Comparison of ENCODE assay signal across 1 cellular context in the genomic region with DNA sequence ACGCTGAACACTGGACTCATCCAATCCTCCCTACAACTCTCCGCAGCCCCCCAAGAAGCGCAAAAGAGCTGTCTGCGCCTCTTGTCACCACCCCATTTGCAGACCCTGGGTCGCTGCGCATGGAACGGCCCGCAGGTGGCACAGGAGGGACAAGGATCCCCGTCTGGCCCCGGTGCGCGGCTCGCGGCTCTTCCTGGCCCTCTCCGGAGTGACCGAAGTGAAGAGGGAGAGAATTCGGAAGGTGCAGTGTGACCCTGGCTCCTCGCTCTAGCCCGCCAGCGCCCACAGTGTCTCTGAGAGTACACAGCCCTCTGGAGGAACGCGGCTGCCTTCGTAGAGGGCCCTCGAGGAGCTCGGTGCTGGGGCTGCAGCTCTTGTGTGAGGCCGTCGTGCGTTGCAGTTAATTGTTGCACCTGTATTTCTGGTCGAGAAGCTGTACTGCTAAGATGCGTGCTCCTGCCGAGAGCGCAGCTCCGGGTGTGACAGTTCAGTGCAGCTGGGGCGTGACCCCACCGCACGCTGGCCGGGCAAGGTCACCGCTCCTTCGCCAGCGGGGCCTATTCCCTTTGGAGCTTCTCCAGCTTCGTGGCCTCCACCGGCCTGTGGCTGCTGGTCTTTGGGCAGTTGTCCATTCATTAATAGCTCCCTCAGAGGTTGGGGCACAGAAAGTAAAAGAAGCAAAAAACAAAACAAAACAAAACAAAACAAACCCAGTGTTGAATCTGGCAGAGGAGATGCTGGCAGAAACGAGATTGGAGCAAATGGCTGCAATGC.
TF ChIP-seq lines count a peak whose summit lies in the region.

No MANE protein-coding gene starts in this region.

TF ChIP-seq in GM23338, 12 proteins besides CTCF, POLR2A, EP300 and RAD21 (continued from another document):
- TF ChIP-seq, protein P1, sequence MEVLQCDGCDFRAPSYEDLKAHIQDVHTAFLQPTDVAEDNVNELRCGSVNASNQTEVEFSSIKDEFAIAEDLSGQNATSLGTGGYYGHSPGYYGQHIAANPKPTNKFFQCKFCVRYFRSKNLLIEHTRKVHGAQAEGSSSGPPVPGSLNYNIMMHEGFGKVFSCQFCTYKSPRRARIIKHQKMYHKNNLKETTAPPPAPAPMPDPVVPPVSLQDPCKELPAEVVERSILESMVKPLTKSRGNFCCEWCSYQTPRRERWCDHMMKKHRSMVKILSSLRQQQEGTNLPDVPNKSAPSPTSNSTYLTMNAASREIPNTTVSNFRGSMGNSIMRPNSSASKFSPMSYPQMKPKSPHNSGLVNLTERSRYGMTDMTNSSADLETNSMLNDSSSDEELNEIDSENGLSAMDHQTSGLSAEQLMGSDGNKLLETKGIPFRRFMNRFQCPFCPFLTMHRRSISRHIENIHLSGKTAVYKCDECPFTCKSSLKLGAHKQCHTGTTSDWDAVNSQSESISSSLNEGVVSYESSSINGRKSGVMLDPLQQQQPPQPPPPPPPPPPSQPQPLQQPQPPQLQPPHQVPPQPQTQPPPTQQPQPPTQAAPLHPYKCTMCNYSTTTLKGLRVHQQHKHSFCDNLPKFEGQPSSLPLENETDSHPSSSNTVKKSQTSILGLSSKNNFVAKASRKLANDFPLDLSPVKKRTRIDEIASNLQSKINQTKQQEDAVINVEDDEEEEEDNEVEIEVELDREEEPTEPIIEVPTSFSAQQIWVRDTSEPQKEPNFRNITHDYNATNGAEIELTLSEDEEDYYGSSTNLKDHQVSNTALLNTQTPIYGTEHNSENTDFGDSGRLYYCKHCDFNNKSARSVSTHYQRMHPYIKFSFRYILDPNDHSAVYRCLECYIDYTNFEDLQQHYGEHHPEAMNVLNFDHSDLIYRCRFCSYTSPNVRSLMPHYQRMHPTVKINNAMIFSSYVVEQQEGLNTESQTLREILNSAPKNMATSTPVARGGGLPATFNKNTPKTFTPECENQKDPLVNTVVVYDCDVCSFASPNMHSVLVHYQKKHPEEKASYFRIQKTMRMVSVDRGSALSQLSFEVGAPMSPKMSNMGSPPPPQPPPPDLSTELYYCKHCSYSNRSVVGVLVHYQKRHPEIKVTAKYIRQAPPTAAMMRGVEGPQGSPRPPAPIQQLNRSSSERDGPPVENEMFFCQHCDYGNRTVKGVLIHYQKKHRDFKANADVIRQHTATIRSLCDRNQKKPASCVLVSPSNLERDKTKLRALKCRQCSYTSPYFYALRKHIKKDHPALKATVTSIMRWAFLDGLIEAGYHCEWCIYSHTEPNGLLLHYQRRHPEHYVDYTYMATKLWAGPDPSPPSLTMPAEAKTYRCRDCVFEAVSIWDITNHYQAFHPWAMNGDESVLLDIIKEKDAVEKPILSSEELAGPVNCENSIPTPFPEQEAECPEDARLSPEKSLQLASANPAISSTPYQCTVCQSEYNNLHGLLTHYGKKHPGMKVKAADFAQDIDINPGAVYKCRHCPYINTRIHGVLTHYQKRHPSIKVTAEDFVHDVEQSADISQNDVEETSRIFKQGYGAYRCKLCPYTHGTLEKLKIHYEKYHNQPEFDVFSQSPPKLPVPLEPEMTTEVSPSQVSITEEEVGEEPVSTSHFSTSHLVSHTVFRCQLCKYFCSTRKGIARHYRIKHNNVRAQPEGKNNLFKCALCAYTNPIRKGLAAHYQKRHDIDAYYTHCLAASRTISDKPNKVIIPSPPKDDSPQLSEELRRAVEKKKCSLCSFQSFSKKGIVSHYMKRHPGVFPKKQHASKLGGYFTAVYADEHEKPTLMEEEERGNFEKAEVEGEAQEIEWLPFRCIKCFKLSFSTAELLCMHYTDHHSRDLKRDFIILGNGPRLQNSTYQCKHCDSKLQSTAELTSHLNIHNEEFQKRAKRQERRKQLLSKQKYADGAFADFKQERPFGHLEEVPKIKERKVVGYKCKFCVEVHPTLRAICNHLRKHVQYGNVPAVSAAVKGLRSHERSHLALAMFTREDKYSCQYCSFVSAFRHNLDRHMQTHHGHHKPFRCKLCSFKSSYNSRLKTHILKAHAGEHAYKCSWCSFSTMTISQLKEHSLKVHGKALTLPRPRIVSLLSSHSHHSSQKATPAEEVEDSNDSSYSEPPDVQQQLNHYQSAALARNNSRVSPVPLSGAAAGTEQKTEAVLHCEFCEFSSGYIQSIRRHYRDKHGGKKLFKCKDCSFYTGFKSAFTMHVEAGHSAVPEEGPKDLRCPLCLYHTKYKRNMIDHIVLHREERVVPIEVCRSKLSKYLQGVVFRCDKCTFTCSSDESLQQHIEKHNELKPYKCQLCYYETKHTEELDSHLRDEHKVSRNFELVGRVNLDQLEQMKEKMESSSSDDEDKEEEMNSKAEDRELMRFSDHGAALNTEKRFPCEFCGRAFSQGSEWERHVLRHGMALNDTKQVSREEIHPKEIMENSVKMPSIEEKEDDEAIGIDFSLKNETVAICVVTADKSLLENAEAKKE (CRISPR knock-in tag; IDR thresholded peaks at IDR 0.05), result no peak
- no peak for TF ChIP-seq JUNB (IDR thresholded peaks at IDR 0.05; ENCODE audit: unreplicated experiment)
